Comparison of ENCODE assay signal across 8 cellular contexts in genomic region chr9:68844623-68845612, GRCh38.
DNase-seq lines count a peak whose midpoint lies in the region; ATAC-seq and TF ChIP-seq lines count a peak whose summit lies in the region.

No MANE protein-coding gene starts in this region.

- no peak for TF ChIP-seq POLR2A in erythroblast (IDR thresholded peaks at IDR 0.05; ENCODE audit: low read length)

- no peaks in the 10 kb centered on the region for H3K4me1 Mint-ChIP-seq in stimulated activated effector memory CD8-positive, alpha-beta T cell treated with anti-CD3 and anti-CD28 coated beads, Interleukin-12 subunit alpha, Interleukin-12 subunit beta, amount 100 ng/mL, for 72 hours

- ATAC-seq in GM18870 (IDR thresholded peaks at IDR 0.05; ENCODE audit: unreplicated experiment) = peak; percentile 54
- peak; percentile 77 for ATAC-seq in HG03354 (IDR thresholded peaks at IDR 0.05; ENCODE audit: poor library complexity, severe bottlenecking, unreplicated experiment)
- ATAC-seq in RWPE2 (ENCODE audit: low read depth) = no peak
- no peak for ATAC-seq in stimulated activated effector memory CD8-positive, alpha-beta T cell treated with anti-CD3 and anti-CD28 coated beads, Interleukin-12 subunit alpha, Interleukin-12 subunit beta, amount 100 ng/mL, for 72 hours

- H3K4me3 ChIP-seq in RWPE2 (ENCODE audit: severe bottlenecking) = no peak overlapping the region
- peak overlapping the region; percentile 43 to 63 for H3K4me3 ChIP-seq in neutrophil (ENCODE audit: low read depth in 1 of 2, low read length in 1 of 2)

- H3K27ac ChIP-seq in RWPE2 (ENCODE audit: poor library complexity, severe bottlenecking) (no peak overlapping the region), neutrophil (peak overlapping the region; percentile 85)

- TF ChIP-seq CTCF in RWPE2 (IDR thresholded peaks at IDR 0.05; ENCODE audit: poor library complexity, severe bottlenecking) (peak; percentile 23), neutrophil (IDR thresholded peaks at IDR 0.05) (peak; percentile 22)

- H3K9me3 ChIP-seq in RWPE2 (ENCODE audit: severe bottlenecking) (no peaks in the 10 kb centered on the region), neutrophil (no peaks in the 10 kb centered on the region)

- DNase-seq in CD1c-positive myeloid dendritic cell (ENCODE audit: extremely low spot score) (peak; percentile 62), RWPE2 (ENCODE audit: low spot score) (no peak), erythroblast (lab: John Stamatoyannopoulos, UW) (peak; percentile 62 to 71)
- DNase-seq in stimulated activated naive CD4-positive, alpha-beta T cell treated with Interleukin-2 at 50 U/mL for 16 hours (lab: John Stamatoyannopoulos, UW) = no peak
- DNase-seq in stimulated activated effector memory CD8-positive, alpha-beta T cell treated with anti-CD3 and anti-CD28 coated beads, Interleukin-12 subunit alpha, Interleukin-12 subunit beta, amount 100 ng/mL, for 72 hours (ENCODE audit: low spot score in 2 of 2) = no peak

- no peaks in the 10 kb centered on the region for H3K36me3 ChIP-seq in RWPE2 (ENCODE audit: low read depth)
- H3K36me3 ChIP-seq in neutrophil = no peaks in the 10 kb centered on the region

- H3K9me3 Mint-ChIP-seq in stimulated activated effector memory CD8-positive, alpha-beta T cell treated with anti-CD3 and anti-CD28 coated beads, Interleukin-12 subunit alpha, Interleukin-12 subunit beta, amount 100 ng/mL, for 72 hours = no peaks in the 10 kb centered on the region

- no peak overlapping the region for H3K27ac Mint-ChIP-seq in stimulated activated effector memory CD8-positive, alpha-beta T cell treated with anti-CD3 and anti-CD28 coated beads, Interleukin-12 subunit alpha, Interleukin-12 subunit beta, amount 100 ng/mL, for 72 hours

- H3K27me3 ChIP-seq in RWPE2 (ENCODE audit: insufficient read depth, poor library complexity, severe bottlenecking) (no peaks in the 10 kb centered on the region), neutrophil (no peaks in the 10 kb centered on the region)

- H3K36me3 Mint-ChIP-seq in stimulated activated effector memory CD8-positive, alpha-beta T cell treated with anti-CD3 and anti-CD28 coated beads, Interleukin-12 subunit alpha, Interleukin-12 subunit beta, amount 100 ng/mL, for 72 hours = no peaks in the 10 kb centered on the region

- H3K4me1 ChIP-seq in RWPE2 (ENCODE audit: insufficient read depth, poor library complexity, severe bottlenecking) = no peaks in the 10 kb centered on the region
- peaks cover 37 to 63% of the 10 kb centered on the region in 2 experiments for H3K4me1 ChIP-seq in neutrophil (ENCODE audit: control insufficient read depth in 1 of 2, insufficient read depth in 1 of 2, low read depth in 1 of 2, low read length in 1 of 2)

- H3K4me3 Mint-ChIP-seq in stimulated activated effector memory CD8-positive, alpha-beta T cell treated with anti-CD3 and anti-CD28 coated beads, Interleukin-12 subunit alpha, Interleukin-12 subunit beta, amount 100 ng/mL, for 72 hours = no peak overlapping the region

Comparison
In these comparisons a context has a peak if more than half of its experiments do, and no peak if none do; other contexts are left out.
1. DNase-seq: peak in CD1c-positive myeloid dendritic cell (single experiment) and erythroblast (2 of 2); none in RWPE2 (single experiment), stimulated activated naive CD4-positive, alpha-beta T cell treated with Interleukin-2 at 50 U/mL for 16 hours (single experiment) and stimulated activated effector memory CD8-positive, alpha-beta T cell treated with anti-CD3 and anti-CD28 coated beads, Interleukin-12 subunit alpha, Interleukin-12 subunit beta, amount 100 ng/mL, for 72 hours (0 of 2).
2. ATAC-seq: peak in GM18870 (single experiment) and HG03354 (single experiment); none in RWPE2 (single experiment) and stimulated activated effector memory CD8-positive, alpha-beta T cell treated with anti-CD3 and anti-CD28 coated beads, Interleukin-12 subunit alpha, Interleukin-12 subunit beta, amount 100 ng/mL, for 72 hours (single experiment).